In genomic region chr3:129934234-129935123, GRCh38 we compare ENCODE assay signal across 8 cellular contexts. TPM values are rescaled to one million over a fixed set of nuclear protein-coding genes. Genes with fewer than 3 reads are reported as not detected.
A peak's percentile ranks its signal among the peaks of the same experiment; 100 is the strongest.
DNase-seq lines count a peak whose midpoint lies in the region; ATAC-seq and TF ChIP-seq lines count a peak whose summit lies in the region.

No MANE protein-coding gene starts in this region.

- no peak overlapping the region for H3K4me3 ChIP-seq in DOHH2 (ENCODE audit: low read length)
- 0 out of 2 replicates have a peak overlapping the region, but pooled peaks have one; percentile 14 for H3K4me3 ChIP-seq in HUES6 (ENCODE audit: low read depth, low read length)
- H3K4me3 ChIP-seq in SU-DHL-6 (ENCODE audit: insufficient read depth, low read length, poor library complexity, severe bottlenecking) = no peak overlapping the region
- H3K4me3 ChIP-seq in mesenchymal stem cell (ENCODE audit: insufficient read depth in 1 of 2, low read depth in 1 of 2, low read length in 2 of 2) = peak overlapping the region in 1 of 2 experiments; percentile 68
- no peak overlapping the region for H3K4me3 ChIP-seq in tibial artery

- H3K36me3 Mint-ChIP-seq in dendritic cell treated with granulocyte-macrophage colony-stimulating factor and Interleukin-4, amounts not matched to agents 40 ng/mL and 50 ng/mL, for 4 days (ENCODE audit: low read depth) = no peaks in the 10 kb centered on the region

- H3F3A ChIP-seq in DOHH2 (ENCODE audit: control insufficient read depth, insufficient read depth) (no peaks in the 10 kb centered on the region), SU-DHL-6 (ENCODE audit: insufficient read depth) (no peaks in the 10 kb centered on the region)

- H4K8ac ChIP-seq in mesenchymal stem cell (ENCODE audit: low read length) = no peak overlapping the region

- H3K9ac ChIP-seq in HUES6 (ENCODE audit: low read length) (no peak overlapping the region), SU-DHL-6 (ENCODE audit: low read length) (no peak overlapping the region), mesenchymal stem cell (ENCODE audit: low read length) (peak overlapping the region; percentile 61)

- intact Hi-C loops in dendritic cell treated with granulocyte-macrophage colony-stimulating factor and Interleukin-4, amounts not matched to agents 40 ng/mL and 50 ng/mL, for 4 days (cut with micrococcal nuclease) = loop anchor here (1.0 to 5.0 kb wide), 5 partner anchors 42 to 444 kb away; partner anchors contain the start of gene TMCC1
- intact Hi-C loops in tibial artery (cut with DNase I; ENCODE audit: low total_unique reads) = loop anchor here (5.0 to 10.0 kb wide), 4 partner anchors 90 to 442 kb away; no protein-coding TSS in a partner anchor

- no peaks in the 10 kb centered on the region for H3K36me3 ChIP-seq in DOHH2 (ENCODE audit: control insufficient read depth, low read length)
- no peaks in the 10 kb centered on the region for H3K36me3 ChIP-seq in HUES6 (ENCODE audit: control insufficient read depth, insufficient read depth, low read length)
- no peaks in the 10 kb centered on the region for H3K36me3 ChIP-seq in SU-DHL-6 (ENCODE audit: low read length)
- H3K36me3 ChIP-seq in mesenchymal stem cell (ENCODE audit: control insufficient read depth in 1 of 2, insufficient read depth in 2 of 2, low read depth in 1 of 2, low read length in 2 of 2) = no peaks in the 10 kb centered on the region
- no peaks in the 10 kb centered on the region for H3K36me3 ChIP-seq in tibial artery

- peaks cover 5% of the 10 kb centered on the region for H3K27me3 Mint-ChIP-seq in dendritic cell treated with granulocyte-macrophage colony-stimulating factor and Interleukin-4, amounts not matched to agents 40 ng/mL and 50 ng/mL, for 4 days

- H3K9me3 ChIP-seq in DOHH2 (ENCODE audit: control insufficient read depth, insufficient read depth, low read length) = no peaks in the 10 kb centered on the region
- peaks cover 13% of the 10 kb centered on the region for H3K9me3 ChIP-seq in HUES6 (ENCODE audit: control insufficient read depth, insufficient read depth, low read depth, low read length)
- no peaks in the 10 kb centered on the region for H3K9me3 ChIP-seq in SU-DHL-6 (ENCODE audit: insufficient read depth, low read length)
- H3K9me3 ChIP-seq in mesenchymal stem cell (ENCODE audit: control insufficient read depth, low read length) = peaks cover 14% of the 10 kb centered on the region
- H3K9me3 ChIP-seq in tibial artery = peaks cover 0 to 15% (median 4%) of the 10 kb centered on the region in 3 donors

- H3K18ac ChIP-seq in mesenchymal stem cell (ENCODE audit: low read depth in 1 of 2, low read length in 2 of 2) = no peak overlapping the region

- H2AK5ac ChIP-seq in mesenchymal stem cell (ENCODE audit: low read length, severe bottlenecking) = peak overlapping the region; percentile 8

- H3K23ac ChIP-seq in mesenchymal stem cell (ENCODE audit: low read length in 2 of 2) = no peak overlapping the region

- H3K27me3 ChIP-seq in DOHH2 (ENCODE audit: control insufficient read depth, low read length) (0 out of 2 replicates have a peak, but pooled peaks cover 3% of the 10 kb centered on the region), HUES6 (ENCODE audit: control insufficient read depth, insufficient read depth, low read length) (peaks cover 10% of the 10 kb centered on the region), SU-DHL-6 (ENCODE audit: low read length) (no peaks in the 10 kb centered on the region), mesenchymal stem cell (ENCODE audit: control insufficient read depth in 1 of 2, insufficient read depth in 1 of 2, low read length in 2 of 2) (peaks cover 8 to 12% of the 10 kb centered on the region in 2 experiments), tibial artery (no peaks in the 10 kb centered on the region)

- H3K9me2 ChIP-seq in DOHH2 (replicated peaks; ENCODE audit: control insufficient read depth, low read length) = no peaks in the 10 kb centered on the region
- no peaks in the 10 kb centered on the region for H3K9me2 ChIP-seq in SU-DHL-6 (replicated peaks; ENCODE audit: insufficient read depth, low read length)

- H3K27ac ChIP-seq in DOHH2 (ENCODE audit: low read depth, low read length) (no peak overlapping the region), HUES6 (ENCODE audit: low read depth, low read length) (no peak overlapping the region), SU-DHL-6 (ENCODE audit: low read depth, low read length) (no peak overlapping the region), mesenchymal stem cell (ENCODE audit: low read length, poor library complexity, severe bottlenecking) (no peak overlapping the region), tibial artery (no peak overlapping the region)

- H2BK120ac ChIP-seq in mesenchymal stem cell (ENCODE audit: low read depth, low read length) = no peak overlapping the region

- no peak overlapping the region for H2BK12ac ChIP-seq in mesenchymal stem cell (ENCODE audit: low read length in 2 of 2)

- peak overlapping the region; percentile 50 for H3K4me3 Mint-ChIP-seq in dendritic cell treated with granulocyte-macrophage colony-stimulating factor and Interleukin-4, amounts not matched to agents 40 ng/mL and 50 ng/mL, for 4 days

- peak; percentile 98 for TF ChIP-seq CTCF in DOHH2 (IDR thresholded peaks at IDR 0.05; ENCODE audit: low read depth, low read length, poor library complexity, severe bottlenecking)
- peak; percentile 86 for TF ChIP-seq CTCF in SU-DHL-6 (IDR thresholded peaks at IDR 0.05; ENCODE audit: insufficient read depth, low read length, poor library complexity, severe bottlenecking)
- TF ChIP-seq CTCF in tibial artery (IDR thresholded peaks at IDR 0.05) = peak; percentile 87 to 90

- H3K4me1 Mint-ChIP-seq in dendritic cell treated with granulocyte-macrophage colony-stimulating factor and Interleukin-4, amounts not matched to agents 40 ng/mL and 50 ng/mL, for 4 days (ENCODE audit: low read depth) = peaks cover 10% of the 10 kb centered on the region

- no peak overlapping the region for H3K4ac ChIP-seq in mesenchymal stem cell (ENCODE audit: low read depth in 1 of 2, low read length in 2 of 2)

- peak; percentile 32 for DNase-seq in mesenchymal stem cell
- no peak for DNase-seq in tibial artery
- no peak for DNase-seq in cerebellar nuclear complex (lab: John Stamatoyannopoulos, UW)

- no peak overlapping the region for H2AFZ ChIP-seq in SU-DHL-6 (ENCODE audit: low read depth, low read length, severe bottlenecking)
- no peak overlapping the region for H2AFZ ChIP-seq in mesenchymal stem cell (ENCODE audit: low read depth, low read length)

- no peak overlapping the region for H3K14ac ChIP-seq in mesenchymal stem cell (ENCODE audit: low read length in 2 of 2)

- H3K79me2 ChIP-seq in DOHH2 (ENCODE audit: control insufficient read depth, low read length) (no peaks in the 10 kb centered on the region), SU-DHL-6 (ENCODE audit: insufficient read depth, low read length) (no peaks in the 10 kb centered on the region)

- H4K20me1 ChIP-seq in DOHH2 (ENCODE audit: control insufficient read depth, insufficient read depth, low read depth, low read length) (no peaks in the 10 kb centered on the region), SU-DHL-6 (ENCODE audit: low read depth, low read length) (no peaks in the 10 kb centered on the region)

- no peak overlapping the region for H2BK15ac ChIP-seq in mesenchymal stem cell (ENCODE audit: low read depth, poor library complexity, severe bottlenecking)

- peaks cover 6% of the 10 kb centered on the region for H3K4me1 ChIP-seq in DOHH2 (ENCODE audit: control insufficient read depth, low read length)
- H3K4me1 ChIP-seq in HUES6 (ENCODE audit: control insufficient read depth, insufficient read depth, low read length) = no peaks in the 10 kb centered on the region
- H3K4me1 ChIP-seq in mesenchymal stem cell (ENCODE audit: control insufficient read depth, insufficient read depth, low read depth, low read length) = peaks cover 2% of the 10 kb centered on the region
- H3K4me1 ChIP-seq in tibial artery = peaks cover 0 to 5% (median 0%) of the 10 kb centered on the region in 4 donors

- H3K79me1 ChIP-seq in mesenchymal stem cell (replicated peaks; ENCODE audit: low read length, poor library complexity, severe bottlenecking) = no peaks in the 10 kb centered on the region

- H3K27ac Mint-ChIP-seq in dendritic cell treated with granulocyte-macrophage colony-stimulating factor and Interleukin-4, amounts not matched to agents 40 ng/mL and 50 ng/mL, for 4 days = no peak overlapping the region

- no peak for ATAC-seq in HG03039 (IDR thresholded peaks at IDR 0.05; ENCODE audit: unreplicated experiment)

- 30% methylated on average over 20 of the region's 20 CpGs for WGBS in mesenchymal stem cell

- peaks cover 6% of the 10 kb centered on the region for H3K9me3 Mint-ChIP-seq in dendritic cell treated with granulocyte-macrophage colony-stimulating factor and Interleukin-4, amounts not matched to agents 40 ng/mL and 50 ng/mL, for 4 days

- H3K4me2 ChIP-seq in DOHH2 (ENCODE audit: low read length) (no peak overlapping the region), SU-DHL-6 (ENCODE audit: low read depth, low read length, poor library complexity, severe bottlenecking) (no peak overlapping the region), mesenchymal stem cell (ENCODE audit: low read length, poor library complexity, severe bottlenecking) (peak overlapping the region; percentile 86)

- no peak overlapping the region for H4K91ac ChIP-seq in mesenchymal stem cell (ENCODE audit: low read length)

- H2BK5ac ChIP-seq in mesenchymal stem cell (ENCODE audit: low read depth, low read length, poor library complexity, severe bottlenecking) = no peak overlapping the region

RNA-seq across cellular contexts. Expression of gene TRH, which starts 40.0 kb away (rescaled TPM):
- polyA plus RNA-seq in mesenchymal stem cell (2013, experiment 1 of 2) = not detected
- polyA plus RNA-seq in mesenchymal stem cell (2013, experiment 2 of 2) = not detected

RNA-seq across cellular contexts. Expression of gene TMCC1, which starts 41.0 kb away (rescaled TPM):
- 6.3 TPM for polyA plus RNA-seq in mesenchymal stem cell (2013, experiment 1 of 2)
- polyA plus RNA-seq in mesenchymal stem cell (2013, experiment 2 of 2) = 6.1 TPM
